Comparison of ENCODE assay signal across 14 cellular contexts in genomic region chr1:29323636-29324035, GRCh38.
DNase-seq lines count a peak whose midpoint lies in the region; TF ChIP-seq lines count a peak whose summit lies in the region.
"Had no signal": no experiment of that assay in that cellular context is flagged by ENCODE, and none has a peak within 500 bp of the region (broad histone marks: within the 10 kb centered on the region; RNA-seq: fewer than 3 reads in every experiment).

No MANE protein-coding gene starts in this region.

- DNase-seq in G401 (ENCODE audit: low spot score) (peak; percentile 63), cerebellum (ENCODE audit: low spot score) (peak; percentile 20), osteoblast (ENCODE audit: insufficient read length, low spot score, missing footprints) (peak; percentile 29), NCI-H1436 treated with DMSO at 0.1 percent for 48 hours (lab: John Stamatoyannopoulos, UW) (no peak), foreskin melanocyte (no peak), endodermal cell (no peak)
- no peak for DNase-seq in activated effector memory CD4-positive, alpha-beta T cell treated with Interleukin-2 at 50 U/mL for 16 hours
- DNase-seq: BE2C; Caco-2; CD8-positive, alpha-beta memory T cell; DND-41; GF-D8 had no signal

- TF ChIP-seq CTCF in osteoblast (IDR thresholded peaks at IDR 0.05; ENCODE audit: extremely low read depth, low read depth, low read length) (no peak), endodermal cell (conservative IDR thresholded peaks at IDR 0.05) (no peak)

- H3K27me3 ChIP-seq in osteoblast (ENCODE audit: insufficient read depth, low read length) (no peaks in the 10 kb centered on the region), endodermal cell (ENCODE audit: control insufficient read depth, insufficient read depth, low read length, poor library complexity, severe bottlenecking) (no peaks in the 10 kb centered on the region)
- H3K27me3 ChIP-seq: BE2C had no signal

- H3K36me3 Mint-ChIP-seq in endodermal cell (ENCODE audit: low read depth) = peaks cover 17% of the 10 kb centered on the region
- H3K36me3 Mint-ChIP-seq: CD14-positive monocyte; CD8-positive, alpha-beta memory T cell had no signal

- no peak overlapping the region for H3K9ac ChIP-seq in endodermal cell (ENCODE audit: extremely low read depth, low read length, poor library complexity, severe bottlenecking)

- H3K36me3 ChIP-seq in osteoblast (ENCODE audit: insufficient read depth, low read length) (no peaks in the 10 kb centered on the region), endodermal cell (ENCODE audit: control insufficient read depth, insufficient read depth, low read length) (peaks cover 4% of the 10 kb centered on the region)
- H3K36me3 ChIP-seq: BE2C had no signal

- no peak overlapping the region for H2AFZ ChIP-seq in osteoblast (ENCODE audit: low read length)

- H3K9me3 Mint-ChIP-seq in endodermal cell = no peaks in the 10 kb centered on the region
- H3K9me3 Mint-ChIP-seq: CD14-positive monocyte; CD8-positive, alpha-beta memory T cell had no signal

- H3K9me3 ChIP-seq in osteoblast (ENCODE audit: low read depth, low read length) (no peaks in the 10 kb centered on the region), endodermal cell (ENCODE audit: control insufficient read depth, low read length) (no peaks in the 10 kb centered on the region)
- H3K9me3 ChIP-seq: BE2C, Caco-2 had no signal

- in situ Hi-C loops in G401 (cut with HindIII; ENCODE audit: low sequenced_read_pairs) = no loop called here

- 92 to 100% methylated on average over 5 to 8 of the region's 8 CpGs for WGBS in endodermal cell (ENCODE audit: insufficient coverage in 1 of 2, insufficient read length in 1 of 2), 2 experiments

- H3K4me1 Mint-ChIP-seq in endodermal cell = peaks cover 4% of the 10 kb centered on the region
- H3K4me1 Mint-ChIP-seq: CD14-positive monocyte; CD8-positive, alpha-beta memory T cell had no signal

- H3K27me3 Mint-ChIP-seq in endodermal cell (ENCODE audit: insufficient read depth) = no peaks in the 10 kb centered on the region

- H3K27ac Mint-ChIP-seq in endodermal cell = no peak overlapping the region
- H3K27ac Mint-ChIP-seq: CD8-positive, alpha-beta memory T cell had no signal

- no peak overlapping the region for H3K27ac ChIP-seq in osteoblast (ENCODE audit: low read depth, low read length)
- H3K27ac ChIP-seq in endodermal cell (ENCODE audit: low read depth, low read length) = no peak overlapping the region
- H3K27ac ChIP-seq: HL-60 had no signal

- H3K4me3 Mint-ChIP-seq in endodermal cell = no peak overlapping the region
- H3K4me3 Mint-ChIP-seq: CD14-positive monocyte; CD8-positive, alpha-beta memory T cell had no signal

- no peaks in the 10 kb centered on the region for H3K79me2 ChIP-seq in osteoblast (ENCODE audit: insufficient read depth, low read length)

- H3K4me3 ChIP-seq in osteoblast (ENCODE audit: insufficient read depth, low read length) (no peak overlapping the region), endodermal cell (ENCODE audit: low read length) (no peak overlapping the region)

- no peak overlapping the region for H3K4me2 ChIP-seq in osteoblast (ENCODE audit: insufficient read depth, low read length)

- H3K4me1 ChIP-seq in osteoblast (ENCODE audit: insufficient read depth, low read length) (no peaks in the 10 kb centered on the region), endodermal cell (ENCODE audit: control insufficient read depth, insufficient read depth, low read length) (no peaks in the 10 kb centered on the region)
- H3K4me1 ChIP-seq: BE2C, Caco-2 had no signal

- H4K20me1 ChIP-seq in osteoblast (ENCODE audit: insufficient read depth, low read length) = no peaks in the 10 kb centered on the region

Comparison
In these comparisons a context has a peak if more than half of its experiments do, and no peak if none do; other contexts are left out.
1. DNase-seq: peak in G401 (single experiment), cerebellum (single experiment) and osteoblast (single experiment); none in NCI-H1436 treated with DMSO at 0.1 percent for 48 hours (single experiment), foreskin melanocyte (single experiment), activated effector memory CD4-positive, alpha-beta T cell treated with Interleukin-2 at 50 U/mL for 16 hours (single experiment) and endodermal cell (single experiment).